In genomic region chr12:66329941-66330340, GRCh38 we compare ENCODE assay signal across 23 cellular contexts. TPM values are rescaled to one million over a fixed set of nuclear protein-coding genes. Genes with fewer than 3 reads are reported as not detected.
DNase-seq lines count a peak whose midpoint lies in the region; ATAC-seq and TF ChIP-seq lines count a peak whose summit lies in the region.
"Had no signal": no experiment of that assay in that cellular context is flagged by ENCODE, and none has a peak within 500 bp of the region (broad histone marks: within the 10 kb centered on the region; RNA-seq: fewer than 3 reads in every experiment).

No MANE protein-coding gene starts in this region.

- in situ Hi-C loops in astrocyte of the spinal cord (cut with HindIII; ENCODE audit: low sequenced_read_pairs): no loop called here

- no peak overlapping the region for H3K9ac ChIP-seq in SK-N-SH

- TF ChIP-seq CTCF in SK-N-SH (IDR thresholded peaks at IDR 0.05) (no peak), astrocyte of the spinal cord (IDR thresholded peaks at IDR 0.05; ENCODE audit: low read depth, low read length) (no peak), foreskin keratinocyte (conservative IDR thresholded peaks at IDR 0.05) (no peak), left ventricle myocardium inferior (IDR thresholded peaks at IDR 0.05; ENCODE audit: borderline replicate concordance) (no peak), WERI-Rb-1 (IDR thresholded peaks at IDR 0.05; ENCODE audit: low read depth, low read length) (no peak)

- H3K27me3 ChIP-seq in SK-N-SH (ENCODE audit: insufficient read depth) (no peaks in the 10 kb centered on the region), foreskin keratinocyte (no peaks in the 10 kb centered on the region), left ventricle myocardium inferior (ENCODE audit: low read depth) (no peaks in the 10 kb centered on the region), WERI-Rb-1 (ENCODE audit: insufficient read depth, low read depth, severe bottlenecking) (no peaks in the 10 kb centered on the region)
- H3K27me3 ChIP-seq: BE2C, SJSA1, stomach, upper lobe of left lung had no signal

- H3K9me3 ChIP-seq in SK-N-SH (no peaks in the 10 kb centered on the region), left ventricle myocardium inferior (replicated peaks) (no peaks in the 10 kb centered on the region), WERI-Rb-1 (ENCODE audit: severe bottlenecking) (no peaks in the 10 kb centered on the region)
- H3K9me3 ChIP-seq: BE2C, SJSA1, stomach, upper lobe of left lung had no signal

- no peak for TF ChIP-seq RAD21 in SK-N-SH (IDR thresholded peaks at IDR 0.05; ENCODE audit: low read length)

- intact Hi-C loops in left ventricle myocardium inferior (cut with micrococcal nuclease): no loop called here

- H3K27ac ChIP-seq in SK-N-SH (ENCODE audit: low read depth in 2 of 2, low read length in 1 of 2): peak overlapping the region in 1 of 2 experiments; percentile 38; a peak in 1 of 4 replicates
- H3K27ac ChIP-seq in foreskin keratinocyte: no peak overlapping the region
- H3K27ac ChIP-seq in left ventricle myocardium inferior (replicated peaks): no peak overlapping the region
- H3K27ac ChIP-seq in WERI-Rb-1: no peak overlapping the region
- H3K27ac ChIP-seq: SJSA1, stomach, upper lobe of left lung had no signal

- CTCF ChIA-PET in SK-N-SH (lab: Yijun Ruan, JAX): interaction anchor here (1.2 kb wide), 1 partner anchor 87 kb away, joined by 3 read pairs; no protein-coding TSS in a partner anchor

- no peaks in the 10 kb centered on the region for H3F3A ChIP-seq in SK-N-SH (replicated peaks; ENCODE audit: insufficient read depth)

- no peak overlapping the region for H2AFZ ChIP-seq in SK-N-SH (ENCODE audit: low read depth)

- peaks cover 2 to 3% of the 10 kb centered on the region in 2 experiments for H3K36me3 ChIP-seq in SK-N-SH (replicated peaks in 1 of 2; ENCODE audit: control insufficient read depth in 1 of 2, insufficient read depth in 2 of 2, low read length in 1 of 2)
- peaks cover 13% of the 10 kb centered on the region for H3K36me3 ChIP-seq in left ventricle myocardium inferior
- H3K36me3 ChIP-seq in WERI-Rb-1: peaks cover 3% of the 10 kb centered on the region; the same call in 1 of the 2 replicates
- H3K36me3 ChIP-seq: BE2C, SJSA1 had no signal

- H3K79me2 ChIP-seq in SK-N-SH (ENCODE audit: insufficient read depth): no peaks in the 10 kb centered on the region

- H3K4me3 ChIP-seq in SK-N-SH (ENCODE audit: low read depth in 2 of 2, low read length in 1 of 2) (no peak overlapping the region), astrocyte of the spinal cord (ENCODE audit: low read depth, low read length) (no peak overlapping the region), left ventricle myocardium inferior (no peak overlapping the region), WERI-Rb-1 (ENCODE audit: low read depth, low read length) (no peak overlapping the region)
- H3K4me3 ChIP-seq: SJSA1, stomach, upper lobe of left lung had no signal

- TF ChIP-seq EP300 in SK-N-SH (IDR thresholded peaks at IDR 0.05; ENCODE audit: borderline replicate concordance in 1 of 2, low read depth in 1 of 2, low read length in 1 of 2): no peak

- no peak overlapping the region for H3K4me2 ChIP-seq in SK-N-SH

- WGBS in SK-N-SH (ENCODE audit: low lambda C conversion rate): 78% methylated on average over 5 of the region's 5 CpGs

- H3K9me2 ChIP-seq in SK-N-SH: no peaks in the 10 kb centered on the region

- H3K4me1 ChIP-seq in SK-N-SH (ENCODE audit: control insufficient read depth in 1 of 2, insufficient read depth in 2 of 2, low read depth in 1 of 2, low read length in 1 of 2) (no peaks in the 10 kb centered on the region; a peak in 1 of 4 replicates), foreskin keratinocyte (peaks cover 17% of the 10 kb centered on the region), left ventricle myocardium inferior (peaks cover 15% of the 10 kb centered on the region)
- H3K4me1 ChIP-seq: BE2C, SJSA1, stomach, upper lobe of left lung had no signal

- no peak for DNase-seq in SK-N-SH
- peak; percentile 39 for DNase-seq in astrocyte of the spinal cord (ENCODE audit: low read depth, low spot score)
- peak; percentile 84 to 91 for DNase-seq in foreskin keratinocyte
- DNase-seq in left ventricle myocardium inferior: no peak
- DNase-seq in WERI-Rb-1: no peak
- DNase-seq: activated B cell treated with CpG ODN at 0.5 μM for 24 hours; activated CD8-positive, alpha-beta T cell treated with anti-CD3 and anti-CD28 coated beads for 36 hours; activated gamma-delta T cell treated with Interleukin-2 at 50 U/mL for 16 hours; amniotic stem cell; BE2C; effector memory CD8-positive, alpha-beta T cell; immature natural killer cell; left ventricle myocardium superior; MM.1S; NCI-H1694 treated with DMSO at 0.1 percent for 48 hours; NCI-H2227 treated with DMSO at 0.1 percent for 48 hours; stimulated activated CD4-positive, alpha-beta T cell treated with anti-CD3 and anti-CD28 coated beads, Interleukin-4, amount 100 ng/mL, for 1 hour; stomach; upper lobe of left lung had no signal

- ATAC-seq in SK-N-SH treated with all-trans-retinoic acid at 6 μM for 48 hours (no peak), foreskin keratinocyte (peak; percentile 80), HG02798 (IDR thresholded peaks at IDR 0.05; ENCODE audit: poor library complexity, unreplicated experiment) (no peak), GM18868 (IDR thresholded peaks at IDR 0.05; ENCODE audit: unreplicated experiment) (no peak)
- ATAC-seq: activated CD8-positive, alpha-beta T cell treated with anti-CD3 and anti-CD28 coated beads for 36 hours; effector memory CD8-positive, alpha-beta T cell; left ventricle myocardium superior had no signal

- POLR2A ChIA-PET in SK-N-SH (lab: Yijun Ruan, JAX): no interaction called here

- no peaks in the 10 kb centered on the region for H4K20me1 ChIP-seq in SK-N-SH (ENCODE audit: insufficient read depth)

TF ChIP-seq in SK-N-SH, 30 proteins besides CTCF, POLR2A, EP300 and RAD21:
- no peak for TF ChIP-seq GABPA (IDR thresholded peaks at IDR 0.05; ENCODE audit: low read depth)
- no peak for TF ChIP-seq RCOR1 (IDR thresholded peaks at IDR 0.05; ENCODE audit: low read length)
- TF ChIP-seq ELF1 (IDR thresholded peaks at IDR 0.05): no peak
- TF ChIP-seq YY1 (IDR thresholded peaks at IDR 0.05; ENCODE audit: low read depth): no peak
- 0 out of 2 replicates have a peak, but pooled peaks have one; percentile 7 for TF ChIP-seq JUND (IDR thresholded peaks at IDR 0.05)
- TF ChIP-seq FOSL2 (IDR thresholded peaks at IDR 0.05; ENCODE audit: borderline replicate concordance, low read depth): 0 out of 2 replicates have a peak, but pooled peaks have one; percentile 12
- TF ChIP-seq IRF3 (IDR thresholded peaks at IDR 0.05; ENCODE audit: low read depth, low read length): no peak

TF ChIP-seq in SK-N-SH treated with all-trans-retinoic acid at 6 μM for 48 hours, 23 proteins besides CTCF, POLR2A, EP300 and RAD21:
- TF ChIP-seq SNAI2 (CRISPR knock-in tag; IDR thresholded peaks at IDR 0.05) (no peak), ARNTL (CRISPR knock-in tag; IDR thresholded peaks at IDR 0.05; ENCODE audit: borderline replicate concordance, low read depth) (no peak), TOX (CRISPR knock-in tag; IDR thresholded peaks at IDR 0.05; ENCODE audit: borderline replicate concordance) (no peak), ZNF70 (CRISPR knock-in tag; IDR thresholded peaks at IDR 0.05) (no peak), ZFP30 (CRISPR knock-in tag; IDR thresholded peaks at IDR 0.05) (no peak), ZNF565 (CRISPR knock-in tag; conservative IDR thresholded peaks at IDR 0.05; ENCODE audit: low read depth) (no peak), ESRRG (CRISPR knock-in tag; IDR thresholded peaks at IDR 0.05) (no peak), OSR1 (CRISPR knock-in tag; IDR thresholded peaks at IDR 0.05) (no peak), ZFP3 (CRISPR knock-in tag; IDR thresholded peaks at IDR 0.05) (no peak), CSRNP3 (CRISPR knock-in tag; IDR thresholded peaks at IDR 0.05) (no peak), ZNF8 (CRISPR knock-in tag; IDR thresholded peaks at IDR 0.05) (no peak)

RNA-seq across cellular contexts. Expression of gene HELB, which starts 27.6 kb away (rescaled TPM):
- 0.38 and 0.54 TPM in 2 replicates for polyA plus RNA-seq in SK-N-SH (2012; rRNA removed)
- 0.46 and 0.49 TPM in 2 replicates for polyA plus RNA-seq in SK-N-SH (2012; cell fraction: cytosol; rRNA removed)
- 1.0 and 1.8 TPM in 2 replicates for polyA plus RNA-seq in SK-N-SH (2012; cell fraction: nucleus; rRNA removed)
- total RNA-seq in foreskin keratinocyte: 2.5 and 3.5 TPM in 2 replicates
- polyA plus RNA-seq in foreskin keratinocyte: 0.26 and 0.28 TPM in 2 replicates
- total RNA-seq in left ventricle myocardium inferior: 1.3 TPM

Comparison
In these comparisons a context has a peak if more than half of its experiments do, and no peak if none do; other contexts are left out.
1. DNase-seq: peak in astrocyte of the spinal cord (single experiment) and foreskin keratinocyte (2 of 2); none in SK-N-SH (single experiment), left ventricle myocardium inferior (single experiment) and WERI-Rb-1 (single experiment).